In genomic region chr17:70102531-70102930, GRCh38 we compare ENCODE assay signal across 26 cellular contexts. TPM values are rescaled to one million over a fixed set of nuclear protein-coding genes. Genes with fewer than 3 reads are reported as not detected.
"Had no signal": no experiment of that assay in that cellular context is flagged by ENCODE, and none has a peak within 500 bp of the region (broad histone marks: within the 10 kb centered on the region; RNA-seq: fewer than 3 reads in every experiment).

No MANE protein-coding gene starts in this region.

- DNase-seq: activated CD4-positive, alpha-beta memory T cell treated with anti-CD3 and anti-CD28 coated beads, Interleukin-2, amount 10 ng/mL, durations not matched to agents 7 days and 5 days; activated CD4-positive, alpha-beta T cell treated with anti-CD3 and anti-CD28 coated beads for 36 hours; activated CD4-positive, alpha-beta T cell treated with anti-CD3 and anti-CD28 coated beads, Interleukin-2, amount 50 U/mL, for 1 hour; activated gamma-delta T cell; activated naive CD4-positive, alpha-beta T cell treated with anti-CD3 and anti-CD28 coated beads for 36 hours; activated T-cell treated with anti-CD3 and anti-CD28 coated beads for 4 hours; activated T-cell treated with anti-CD3 and anti-CD28 coated beads, Interleukin-2, amount 50 U/mL, for 48 hours; amygdala; NCI-H1105; NCI-H1436 treated with DMSO at 0.1 percent for 48 hours; NCI-H187; NCI-H2081; NCI-H510A treated with DMSO at 0.1 percent for 48 hours; SIG-M5; T-helper 17 cell; T-helper 9 cell had no signal

- H3K9me3 Mint-ChIP-seq: activated CD4-positive, alpha-beta memory T cell treated with anti-CD3 and anti-CD28 coated beads, Interleukin-2, amount 10 ng/mL, durations not matched to agents 7 days and 5 days; activated naive CD4-positive, alpha-beta T cell treated with anti-CD3 and anti-CD28 coated beads for 36 hours; activated T-helper 17 cell treated with anti-CD3 and anti-CD28 coated beads, Interleukin-2, amount 50 U/mL, for 72 hours; IgD-negative memory B cell had no signal

- H3K27ac Mint-ChIP-seq: activated CD4-positive, alpha-beta memory T cell treated with anti-CD3 and anti-CD28 coated beads, Interleukin-2, amount 10 ng/mL, durations not matched to agents 7 days and 5 days; activated CD4-positive, alpha-beta T cell treated with anti-CD3 and anti-CD28 coated beads for 36 hours; activated naive CD4-positive, alpha-beta T cell treated with anti-CD3 and anti-CD28 coated beads for 36 hours; activated naive CD8-positive, alpha-beta T cell; activated T-helper 17 cell treated with anti-CD3 and anti-CD28 coated beads, Interleukin-2, amount 50 U/mL, for 72 hours; IgD-negative memory B cell; T-helper 17 cell had no signal

- H3K9ac ChIP-seq: KMS-11 had no signal

- H3K4me1 Mint-ChIP-seq: activated CD4-positive, alpha-beta memory T cell treated with anti-CD3 and anti-CD28 coated beads, Interleukin-2, amount 10 ng/mL, durations not matched to agents 7 days and 5 days; activated T-helper 17 cell treated with anti-CD3 and anti-CD28 coated beads, Interleukin-2, amount 50 U/mL, for 72 hours had no signal

- H3K4me2 ChIP-seq: KMS-11 had no signal

- H3K36me3 Mint-ChIP-seq: activated naive CD8-positive, alpha-beta T cell; brain; IgD-negative memory B cell had no signal

- FAIRE-seq: astrocyte, TTC549 had no signal

- H3K27me3 Mint-ChIP-seq: brain had no signal

- H3K27ac ChIP-seq: KMS-11, VCaP had no signal

- ATAC-seq: activated CD4-positive, alpha-beta T cell treated with anti-CD3 and anti-CD28 coated beads for 36 hours; activated T-helper 17 cell treated with anti-CD3 and anti-CD28 coated beads, Interleukin-2, amount 50 U/mL, for 72 hours; T-helper 17 cell had no signal

- H3K4me3 Mint-ChIP-seq: activated CD4-positive, alpha-beta memory T cell treated with anti-CD3 and anti-CD28 coated beads, Interleukin-2, amount 10 ng/mL, durations not matched to agents 7 days and 5 days; activated CD4-positive, alpha-beta T cell treated with anti-CD3 and anti-CD28 coated beads for 36 hours; activated naive CD4-positive, alpha-beta T cell treated with anti-CD3 and anti-CD28 coated beads for 36 hours; activated naive CD8-positive, alpha-beta T cell; activated T-helper 17 cell treated with anti-CD3 and anti-CD28 coated beads, Interleukin-2, amount 50 U/mL, for 72 hours; brain; IgD-negative memory B cell; T-helper 17 cell had no signal

RNA-seq across cellular contexts. Expression of gene KCNJ16, which starts 27.5 kb away (rescaled TPM):
- total RNA-seq: activated CD4-positive, alpha-beta memory T cell treated with anti-CD3 and anti-CD28 coated beads, Interleukin-2, amount 10 ng/mL, durations not matched to agents 7 days and 5 days; activated CD4-positive, alpha-beta T cell treated with anti-CD3 and anti-CD28 coated beads for 36 hours; activated CD8-positive, alpha-beta memory T cell treated with anti-CD3 and anti-CD28 coated beads for 36 hours; activated naive CD4-positive, alpha-beta T cell treated with anti-CD3 and anti-CD28 coated beads for 36 hours; activated T-helper 17 cell treated with anti-CD3 and anti-CD28 coated beads, Interleukin-2, amount 50 U/mL, for 72 hours; RPMI7951; T-helper 17 cell had no signal
- polyA plus RNA-seq: IgD-negative memory B cell had no signal
